ENCODE assay signal across 8 cellular contexts in genomic region chr4:153522800-153523089, GRCh38. TPM values are rescaled to one million over a fixed set of nuclear protein-coding genes. Genes with fewer than 3 reads are reported as not detected.
DNase-seq lines count a peak whose midpoint lies in the region; ATAC-seq and TF ChIP-seq lines count a peak whose summit lies in the region.

No MANE protein-coding gene starts in this region.

- H3K27me3 ChIP-seq in foreskin keratinocyte, result no peaks in the 10 kb centered on the region

- no peak overlapping the region for H3K27ac ChIP-seq in foreskin keratinocyte

- no peaks in the 10 kb centered on the region for H3K9me3 Mint-ChIP-seq in activated CD4-positive, alpha-beta T cell treated with anti-CD3 and anti-CD28 coated beads, Interleukin-2, amount 10 ng/mL, durations not matched to agents 24 days and 14 days

- peaks cover under 1% of the 10 kb centered on the region for H3K4me1 ChIP-seq in foreskin keratinocyte

- H3K27me3 Mint-ChIP-seq in activated CD4-positive, alpha-beta T cell treated with anti-CD3 and anti-CD28 coated beads, Interleukin-2, amount 10 ng/mL, durations not matched to agents 24 days and 14 days, result no peaks in the 10 kb centered on the region

- H3K27ac Mint-ChIP-seq in activated CD4-positive, alpha-beta T cell treated with anti-CD3 and anti-CD28 coated beads, Interleukin-2, amount 10 ng/mL, durations not matched to agents 24 days and 14 days, result peak overlapping the region; percentile 95

- no peak for TF ChIP-seq CTCF in foreskin keratinocyte (conservative IDR thresholded peaks at IDR 0.05)

- intact Hi-C loops in activated CD4-positive, alpha-beta T cell treated with anti-CD3 and anti-CD28 coated beads, Interleukin-2, amount 10 ng/mL, durations not matched to agents 24 days and 14 days (cut with micrococcal nuclease), result loop anchor here (1.0 to 10.0 kb wide), 7 partner anchors 8 to 988 kb away; partner anchors contain the start of gene FBXW7

- peaks cover 83% of the 10 kb centered on the region for H3K4me1 Mint-ChIP-seq in activated CD4-positive, alpha-beta T cell treated with anti-CD3 and anti-CD28 coated beads, Interleukin-2, amount 10 ng/mL, durations not matched to agents 24 days and 14 days

- H3K4me3 Mint-ChIP-seq in activated CD4-positive, alpha-beta T cell treated with anti-CD3 and anti-CD28 coated beads, Interleukin-2, amount 10 ng/mL, durations not matched to agents 24 days and 14 days, result peak overlapping the region; percentile 75

- peak; percentile 84 for DNase-seq in activated CD4-positive, alpha-beta T cell treated with anti-CD3 and anti-CD28 coated beads, Interleukin-2, amount 10 ng/mL, durations not matched to agents 24 days and 14 days
- DNase-seq in stimulated activated CD4-positive, alpha-beta T cell treated with anti-CD3 and anti-CD28 coated beads, Interleukin-12 subunit alpha, Interleukin-12 subunit beta, amount 100 ng/mL, for 48 hours (ENCODE audit: low read depth in 2 of 3, low spot score in 1 of 3), result peak; percentile 45 to 52 (median 52)
- no peak for DNase-seq in foreskin keratinocyte
- no peak for DNase-seq in NCI-H510A (lab: John Stamatoyannopoulos, UW)
- DNase-seq in EL, result no peak
- no peak for DNase-seq in left lobe of liver (ENCODE audit: low spot score)

- H3K36me3 Mint-ChIP-seq in activated CD4-positive, alpha-beta T cell treated with anti-CD3 and anti-CD28 coated beads, Interleukin-2, amount 10 ng/mL, durations not matched to agents 24 days and 14 days (ENCODE audit: low read depth), result peaks cover 32% of the 10 kb centered on the region

- ATAC-seq in GM18867 (IDR thresholded peaks at IDR 0.05; ENCODE audit: unreplicated experiment), result peak; percentile 34
- peak; percentile 52 for ATAC-seq in HG02885 (IDR thresholded peaks at IDR 0.05; ENCODE audit: poor library complexity, unreplicated experiment)
- ATAC-seq in foreskin keratinocyte, result no peak
- no peak for ATAC-seq in left lobe of liver

RNA-seq across cellular contexts. Expression of gene TMEM131L, which starts 56.6 kb away (rescaled TPM):
- total RNA-seq in activated CD4-positive, alpha-beta T cell treated with anti-CD3 and anti-CD28 coated beads, Interleukin-2, amount 10 ng/mL, durations not matched to agents 24 days and 14 days, result 40.3 and 40.6 TPM in 2 replicates
- 10.5 and 13.4 TPM in 2 replicates for total RNA-seq in foreskin keratinocyte
- polyA plus RNA-seq in foreskin keratinocyte, result 3.8 and 4.1 TPM in 2 replicates
- total RNA-seq in left lobe of liver, result 14.0 TPM

Comparison
In these comparisons a context has a peak if more than half of its experiments do, and no peak if none do; other contexts are left out.
1. ATAC-seq: peak in GM18867 (single experiment) and HG02885 (single experiment); none in foreskin keratinocyte (single experiment) and left lobe of liver (single experiment).
2. DNase-seq: peak in activated CD4-positive, alpha-beta T cell treated with anti-CD3 and anti-CD28 coated beads, Interleukin-2, amount 10 ng/mL, durations not matched to agents 24 days and 14 days (single experiment) and stimulated activated CD4-positive, alpha-beta T cell treated with anti-CD3 and anti-CD28 coated beads, Interleukin-12 subunit alpha, Interleukin-12 subunit beta, amount 100 ng/mL, for 48 hours (3 of 3); none in foreskin keratinocyte (0 of 2), NCI-H510A (single experiment), EL (single experiment) and left lobe of liver (single experiment).